ENCODE assay signal across 10 cellular contexts in the genomic region with DNA sequence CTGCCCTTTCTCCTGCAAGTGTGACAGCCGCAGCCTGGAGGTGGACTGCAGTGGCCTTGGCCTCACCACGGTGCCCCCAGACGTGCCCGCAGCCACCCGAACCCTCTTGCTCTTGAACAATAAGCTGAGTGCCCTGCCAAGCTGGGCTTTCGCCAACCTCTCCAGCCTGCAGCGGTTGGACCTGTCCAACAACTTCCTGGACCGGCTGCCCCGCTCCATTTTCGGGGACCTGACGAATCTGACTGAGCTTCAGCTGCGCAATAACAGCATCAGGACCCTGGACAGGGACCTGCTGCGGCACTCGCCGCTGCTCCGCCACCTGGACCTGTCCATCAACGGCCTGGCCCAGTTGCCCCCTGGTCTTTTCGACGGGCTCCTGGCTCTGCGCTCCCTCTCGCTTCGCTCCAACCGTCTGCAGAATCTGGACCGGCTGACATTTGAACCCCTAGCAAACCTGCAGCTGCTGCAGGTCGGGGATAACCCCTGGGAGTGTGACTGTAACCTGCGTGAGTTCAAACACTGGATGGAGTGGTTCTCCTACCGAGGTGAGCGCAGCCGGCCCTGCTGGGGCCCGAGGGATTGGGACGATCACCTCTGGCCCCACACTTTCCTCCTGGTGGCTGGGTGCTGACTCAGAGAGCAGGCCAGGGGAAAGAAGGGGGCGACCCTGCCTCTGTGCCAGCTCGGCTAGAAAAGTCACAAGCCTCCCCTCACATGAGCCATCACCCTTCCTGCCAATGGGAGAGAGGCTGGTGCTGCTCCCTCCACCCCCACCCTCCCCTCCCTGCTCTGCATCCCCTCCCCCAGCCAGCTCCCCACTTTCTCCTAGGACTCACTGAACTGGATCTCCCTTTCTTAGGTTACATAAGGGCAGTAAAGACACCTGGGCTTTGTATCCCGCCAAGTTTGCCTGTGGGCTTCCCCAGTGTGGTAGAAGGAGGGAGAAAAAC. TPM values are rescaled to one million over a fixed set of nuclear protein-coding genes. Genes with fewer than 3 reads are reported as not detected.
DNase-seq lines count a peak whose midpoint lies in the region; ATAC-seq and FAIRE-seq lines count a peak whose summit lies in the region.
"Had no signal": no experiment of that assay in that cellular context is flagged by ENCODE, and none has a peak within 500 bp of the region (broad histone marks: within the 10 kb centered on the region; RNA-seq: fewer than 3 reads in every experiment).

No MANE protein-coding gene starts in this region.

- H3K27me3 Mint-ChIP-seq in activated CD8-positive, alpha-beta T cell treated with anti-CD3 and anti-CD28 coated beads, Interleukin-2, amount 10 ng/mL, durations not matched to agents 7 days and 5 days (ENCODE audit: low read depth), result peaks cover 15% of the 10 kb centered on the region

- H3K27me3 ChIP-seq in right cardiac atrium (ENCODE audit: control insufficient read depth, insufficient read depth), result no peaks in the 10 kb centered on the region
- peaks cover 0 to 8% of the 10 kb centered on the region in 2 donors for H3K27me3 ChIP-seq in small intestine (ENCODE audit: control insufficient read depth in 2 of 2, insufficient read depth in 2 of 2, low read length in 2 of 2)

- no peak for FAIRE-seq in small intestine (lab: Jason Lieb, UNC)
- FAIRE-seq: frontal cortex had no signal

- intact Hi-C loops in right cardiac atrium (cut with DNase I), result no loop called here

- H3K4me3 ChIP-seq in right cardiac atrium (ENCODE audit: low read length), result no peak overlapping the region
- H3K4me3 ChIP-seq in small intestine (ENCODE audit: low read depth in 1 of 2, low read length in 2 of 2), result no peak overlapping the region

- H3K9me3 Mint-ChIP-seq in activated CD8-positive, alpha-beta T cell treated with anti-CD3 and anti-CD28 coated beads, Interleukin-2, amount 10 ng/mL, durations not matched to agents 7 days and 5 days (ENCODE audit: insufficient read depth), result no peaks in the 10 kb centered on the region
- H3K9me3 Mint-ChIP-seq: stimulated activated naive CD8-positive, alpha-beta T cell treated with anti-CD3 and anti-CD28 coated beads, Interleukin-15, Interleukin-2, amounts not matched to agents 100 ng/mL and 50 ng/mL, for 24 hours had no signal

- no peaks in the 10 kb centered on the region for H3K36me3 ChIP-seq in small intestine (ENCODE audit: control insufficient read depth in 2 of 2, insufficient read depth in 2 of 2, low read length in 2 of 2)

- DNase-seq in NCI-H2107 treated with DMSO at 0.1 percent for 48 hours (lab: John Stamatoyannopoulos, UW; ENCODE audit: unreplicated experiment), result peak; percentile 27
- DNase-seq in NCI-H2107 (lab: John Stamatoyannopoulos, UW), result no peak
- peak; percentile 49 for DNase-seq in activated CD8-positive, alpha-beta T cell treated with anti-CD3 and anti-CD28 coated beads, Interleukin-2, amount 10 ng/mL, durations not matched to agents 7 days and 5 days
- DNase-seq in right cardiac atrium, result peak; percentile 55 to 82 (median 78)
- DNase-seq in small intestine, result peak; percentile 36

- H3K4me1 ChIP-seq in right cardiac atrium (ENCODE audit: control insufficient read depth, insufficient read depth, low read length) (peaks cover 2% of the 10 kb centered on the region), small intestine (ENCODE audit: control insufficient read depth in 2 of 2, insufficient read depth in 1 of 2, low read depth in 1 of 2, low read length in 1 of 2) (peaks cover 0 to 2% of the 10 kb centered on the region in 2 donors)

- WGBS in right cardiac atrium, result 10% methylated on average over 34 of the region's 34 CpGs
- 7 to 12% (median 8%) methylated on average over 34 of the region's 34 CpGs for WGBS in small intestine, 3 donors

- no peaks in the 10 kb centered on the region for H3K9me3 ChIP-seq in right cardiac atrium (ENCODE audit: control insufficient read depth, low read length)
- no peaks in the 10 kb centered on the region for H3K9me3 ChIP-seq in small intestine (ENCODE audit: control insufficient read depth, low read depth)

- ATAC-seq in activated CD8-positive, alpha-beta T cell treated with anti-CD3 and anti-CD28 coated beads, Interleukin-2, amount 10 ng/mL, durations not matched to agents 7 days and 5 days, result no peak
- ATAC-seq in right cardiac atrium (peak; percentile 54 to 71), HG03571 (IDR thresholded peaks at IDR 0.05; ENCODE audit: unreplicated experiment) (no peak), GM21528 (IDR thresholded peaks at IDR 0.05; ENCODE audit: low FRiP score, unreplicated experiment) (no peak), HG02885 (IDR thresholded peaks at IDR 0.05; ENCODE audit: poor library complexity, unreplicated experiment) (no peak)

- POLR2A ChIA-PET in activated CD8-positive, alpha-beta T cell treated with anti-CD3 and anti-CD28 coated beads, Interleukin-2, amount 10 ng/mL, durations not matched to agents 7 days and 5 days (lab: Charles Lee), result no interaction called here

- H3K27ac ChIP-seq in right cardiac atrium (ENCODE audit: low read length) (no peak overlapping the region), small intestine (ENCODE audit: low read depth in 1 of 2, low read length in 1 of 2) (no peak overlapping the region)

- no peaks in the 10 kb centered on the region for H3K36me3 Mint-ChIP-seq in activated CD8-positive, alpha-beta T cell treated with anti-CD3 and anti-CD28 coated beads, Interleukin-2, amount 10 ng/mL, durations not matched to agents 7 days and 5 days (ENCODE audit: low read depth)

- CTCF ChIA-PET in activated CD8-positive, alpha-beta T cell treated with anti-CD3 and anti-CD28 coated beads, Interleukin-2, amount 10 ng/mL, durations not matched to agents 7 days and 5 days (lab: Charles Lee), result interaction anchor here (0.6 kb wide), 1 partner anchor 203 kb away, joined by 3 read pairs; no protein-coding TSS in a partner anchor

- H3K27ac Mint-ChIP-seq in activated CD8-positive, alpha-beta T cell treated with anti-CD3 and anti-CD28 coated beads, Interleukin-2, amount 10 ng/mL, durations not matched to agents 7 days and 5 days, result no peak overlapping the region
- H3K27ac Mint-ChIP-seq: stimulated activated naive CD8-positive, alpha-beta T cell treated with anti-CD3 and anti-CD28 coated beads, Interleukin-15, Interleukin-2, amounts not matched to agents 100 ng/mL and 50 ng/mL, for 24 hours had no signal

- no peaks in the 10 kb centered on the region for H3K4me1 Mint-ChIP-seq in activated CD8-positive, alpha-beta T cell treated with anti-CD3 and anti-CD28 coated beads, Interleukin-2, amount 10 ng/mL, durations not matched to agents 7 days and 5 days (ENCODE audit: low read depth)

- H3K4me3 Mint-ChIP-seq in activated CD8-positive, alpha-beta T cell treated with anti-CD3 and anti-CD28 coated beads, Interleukin-2, amount 10 ng/mL, durations not matched to agents 7 days and 5 days, result no peak overlapping the region
- H3K4me3 Mint-ChIP-seq: stimulated activated naive CD8-positive, alpha-beta T cell treated with anti-CD3 and anti-CD28 coated beads, Interleukin-15, Interleukin-2, amounts not matched to agents 100 ng/mL and 50 ng/mL, for 24 hours had no signal

RNA-seq across cellular contexts. Expression of gene LRTM2, which starts 10.9 kb away (rescaled TPM):
- not detected for total RNA-seq in activated CD8-positive, alpha-beta T cell treated with anti-CD3 and anti-CD28 coated beads, Interleukin-2, amount 10 ng/mL, durations not matched to agents 7 days and 5 days
- not detected for total RNA-seq in right cardiac atrium
- not detected for polyA plus RNA-seq in right cardiac atrium
- under 1 TPM in 1 of 3 donors, not detected in 2; 0.03 TPM for polyA plus RNA-seq in small intestine

Comparison
In these comparisons a context has a peak if more than half of its experiments do, and no peak if none do; other contexts are left out.
1. ATAC-seq: peak in right cardiac atrium (2 of 2); none in activated CD8-positive, alpha-beta T cell treated with anti-CD3 and anti-CD28 coated beads, Interleukin-2, amount 10 ng/mL, durations not matched to agents 7 days and 5 days (single experiment), HG03571 (single experiment), GM21528 (single experiment) and HG02885 (single experiment).